In the genomic region with DNA sequence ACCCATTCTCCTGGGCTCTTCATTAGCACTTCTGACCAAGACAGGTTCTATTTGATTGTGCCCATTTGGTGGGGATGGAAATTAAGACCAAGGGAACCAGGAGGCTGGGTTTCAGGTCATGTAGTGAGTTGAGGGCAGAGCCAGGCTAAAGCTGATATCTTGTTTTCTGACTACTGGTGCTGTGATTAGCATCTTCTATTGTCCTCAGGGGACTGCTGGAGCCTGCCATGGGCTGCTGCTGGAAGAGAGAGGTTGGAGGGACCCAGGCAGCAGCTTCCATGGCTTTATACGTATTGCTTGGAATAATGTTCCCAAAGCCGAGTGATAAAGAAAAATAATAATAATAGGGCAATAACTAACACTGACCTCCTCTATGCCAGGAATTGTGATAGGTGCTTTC, we compare ENCODE assay signal across 19 cellular contexts.
DNase-seq lines count a peak whose midpoint lies in the region; ATAC-seq, FAIRE-seq and TF ChIP-seq lines count a peak whose summit lies in the region.
"Had no signal": no experiment of that assay in that cellular context is flagged by ENCODE, and none has a peak within 500 bp of the region (broad histone marks: within the 10 kb centered on the region; RNA-seq: fewer than 3 reads in every experiment).

No MANE protein-coding gene starts in this region.

- H3K9me3 Mint-ChIP-seq in WTC11 (no peaks in the 10 kb centered on the region), nephron (no peaks in the 10 kb centered on the region)
- H3K9me3 Mint-ChIP-seq: H9, HFFc6 had no signal

- DNase-seq in left ventricle myocardium inferior (no peak), left ventricle myocardium superior (no peak), WTC11 (ENCODE audit: low spot score) (no peak), aorta (no peak), hepatic stellate cell (ENCODE audit: low spot score) (no peak), HTR-8/SVneo (ENCODE audit: insufficient read length, low spot score) (no peak)
- DNase-seq: H9, HFFc6, Kasumi-1, NCI-H1417 treated with DMSO at 0.1 percent for 48 hours, NCI-H187, OCI-M1, SJCRH30 had no signal

- H3K4me3 Mint-ChIP-seq in WTC11 (no peak overlapping the region), nephron (no peak overlapping the region)
- H3K4me3 Mint-ChIP-seq: B cell, H9, HFFc6 had no signal

- no peak for ATAC-seq in left ventricle myocardium superior
- ATAC-seq in WTC11: 0 out of 2 replicates have a peak, but pooled peaks have one; percentile 38
- ATAC-seq in aorta (ENCODE audit: low FRiP score): no peak
- no peak for ATAC-seq in esophagus mucosa
- ATAC-seq: A549 had no signal

- H3K9me3 ChIP-seq in left ventricle myocardium inferior (replicated peaks) (no peaks in the 10 kb centered on the region), aorta (ENCODE audit: control insufficient read depth, low read length) (no peaks in the 10 kb centered on the region)
- H3K9me3 ChIP-seq: A549, SJCRH30 had no signal

- no peak for FAIRE-seq in HTR-8/SVneo (lab: Jason Lieb, UNC)
- FAIRE-seq: A549, D721Med, RCC 7860 had no signal

- no peaks in the 10 kb centered on the region for H3K27me3 ChIP-seq in left ventricle myocardium inferior (ENCODE audit: low read depth)
- H3K27me3 ChIP-seq in aorta (ENCODE audit: control insufficient read depth in 1 of 2, insufficient read depth in 2 of 2, low read length in 1 of 2): no peaks in the 10 kb centered on the region
- H3K27me3 ChIP-seq: SJCRH30 had no signal

- H3K4me1 Mint-ChIP-seq in WTC11 (peaks cover 16% of the 10 kb centered on the region; the same call in 1 of the 2 replicates), nephron (peaks cover 74% of the 10 kb centered on the region)
- H3K4me1 Mint-ChIP-seq: B cell had no signal

- WGBS in aorta, 2 donors: 65 to 79% methylated on average over 2 of the region's 2 CpGs

- peak overlapping the region; percentile 14 for H3K27ac ChIP-seq in left ventricle myocardium inferior (replicated peaks)
- peak overlapping the region; percentile 11 to 58 for H3K27ac ChIP-seq in aorta (ENCODE audit: low read depth in 1 of 2, low read length in 2 of 2)
- H3K27ac ChIP-seq: A549, SJCRH30 had no signal

- H3K27ac Mint-ChIP-seq in WTC11: no peak overlapping the region
- H3K27ac Mint-ChIP-seq in nephron: peak overlapping the region in 2 of 3 experiments; percentile 14 to 84
- H3K27ac Mint-ChIP-seq: B cell, H9, HFFc6 had no signal

- H3K4me3 ChIP-seq in left ventricle myocardium inferior: no peak overlapping the region
- H3K4me3 ChIP-seq in aorta (ENCODE audit: low read length in 2 of 2): no peak overlapping the region
- H3K4me3 ChIP-seq: A549, SJCRH30 had no signal

- H3K36me3 Mint-ChIP-seq in WTC11 (no peaks in the 10 kb centered on the region), nephron (ENCODE audit: low read depth) (no peaks in the 10 kb centered on the region)

- H3K36me3 ChIP-seq in left ventricle myocardium inferior: no peaks in the 10 kb centered on the region
- no peaks in the 10 kb centered on the region for H3K36me3 ChIP-seq in aorta (ENCODE audit: control insufficient read depth in 1 of 2, insufficient read depth in 2 of 2, low read length in 1 of 2)
- H3K36me3 ChIP-seq: SJCRH30 had no signal

- no peaks in the 10 kb centered on the region for H3K27me3 Mint-ChIP-seq in WTC11 (ENCODE audit: low read depth)
- H3K27me3 Mint-ChIP-seq in nephron (ENCODE audit: low read depth): no peaks in the 10 kb centered on the region

- H3K4me1 ChIP-seq in left ventricle myocardium inferior: peaks cover 43% of the 10 kb centered on the region
- peaks cover 22 to 24% of the 10 kb centered on the region in 2 donors for H3K4me1 ChIP-seq in aorta (ENCODE audit: control insufficient read depth in 1 of 2, insufficient read depth in 2 of 2, low read length in 2 of 2)
- H3K4me1 ChIP-seq: A549, SJCRH30 had no signal

- CTCF ChIA-PET in WTC11 (lab: Charles Lee): interaction anchor here (0.6 to 2.3 kb wide), 3 partner anchors 14 to 170 kb away, joined by 3 to 6 read pairs (median 5); partner anchors contain the start of gene KALRN

- POLR2A ChIA-PET in WTC11 (lab: Charles Lee): no interaction called here

- intact Hi-C loops in left ventricle myocardium inferior (cut with micrococcal nuclease) (no loop called here), left ventricle myocardium superior (cut with micrococcal nuclease) (no loop called here), aorta (cut with DNase I) (no loop called here)

- TF ChIP-seq CTCF in left ventricle myocardium inferior (IDR thresholded peaks at IDR 0.05; ENCODE audit: borderline replicate concordance) (no peak), WTC11 (IDR thresholded peaks at IDR 0.05) (no peak), nephron (IDR thresholded peaks at IDR 0.05; ENCODE audit: unreplicated experiment in 3 of 3) (no peak)

TF ChIP-seq in WTC11, 78 proteins besides CTCF, POLR2A, EP300 and RAD21:
- TF ChIP-seq CREM (CRISPR knock-in tag; IDR thresholded peaks at IDR 0.05) (no peak), SMAD3 (CRISPR knock-in tag; IDR thresholded peaks at IDR 0.05; ENCODE audit: borderline replicate concordance) (no peak), ZNF263 (CRISPR knock-in tag; IDR thresholded peaks at IDR 0.05; ENCODE audit: low read depth) (no peak), ZNF317 (CRISPR knock-in tag; IDR thresholded peaks at IDR 0.05; ENCODE audit: borderline replicate concordance, low read depth) (no peak), ATF6 (CRISPR knock-in tag; IDR thresholded peaks at IDR 0.05) (no peak), OVOL2 (CRISPR knock-in tag; IDR thresholded peaks at IDR 0.05; ENCODE audit: borderline replicate concordance) (no peak), ATF2 (CRISPR knock-in tag; IDR thresholded peaks at IDR 0.05; ENCODE audit: borderline replicate concordance, low read depth) (no peak), E2F5 (CRISPR knock-in tag; IDR thresholded peaks at IDR 0.05) (no peak), JAZF1 (CRISPR knock-in tag; IDR thresholded peaks at IDR 0.05) (no peak)
- TF ChIP-seq, protein P1, sequence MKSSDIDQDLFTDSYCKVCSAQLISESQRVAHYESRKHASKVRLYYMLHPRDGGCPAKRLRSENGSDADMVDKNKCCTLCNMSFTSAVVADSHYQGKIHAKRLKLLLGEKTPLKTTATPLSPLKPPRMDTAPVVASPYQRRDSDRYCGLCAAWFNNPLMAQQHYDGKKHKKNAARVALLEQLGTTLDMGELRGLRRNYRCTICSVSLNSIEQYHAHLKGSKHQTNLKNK (CRISPR knock-in tag; IDR thresholded peaks at IDR 0.05): no peak
- TF ChIP-seq, protein P2, sequence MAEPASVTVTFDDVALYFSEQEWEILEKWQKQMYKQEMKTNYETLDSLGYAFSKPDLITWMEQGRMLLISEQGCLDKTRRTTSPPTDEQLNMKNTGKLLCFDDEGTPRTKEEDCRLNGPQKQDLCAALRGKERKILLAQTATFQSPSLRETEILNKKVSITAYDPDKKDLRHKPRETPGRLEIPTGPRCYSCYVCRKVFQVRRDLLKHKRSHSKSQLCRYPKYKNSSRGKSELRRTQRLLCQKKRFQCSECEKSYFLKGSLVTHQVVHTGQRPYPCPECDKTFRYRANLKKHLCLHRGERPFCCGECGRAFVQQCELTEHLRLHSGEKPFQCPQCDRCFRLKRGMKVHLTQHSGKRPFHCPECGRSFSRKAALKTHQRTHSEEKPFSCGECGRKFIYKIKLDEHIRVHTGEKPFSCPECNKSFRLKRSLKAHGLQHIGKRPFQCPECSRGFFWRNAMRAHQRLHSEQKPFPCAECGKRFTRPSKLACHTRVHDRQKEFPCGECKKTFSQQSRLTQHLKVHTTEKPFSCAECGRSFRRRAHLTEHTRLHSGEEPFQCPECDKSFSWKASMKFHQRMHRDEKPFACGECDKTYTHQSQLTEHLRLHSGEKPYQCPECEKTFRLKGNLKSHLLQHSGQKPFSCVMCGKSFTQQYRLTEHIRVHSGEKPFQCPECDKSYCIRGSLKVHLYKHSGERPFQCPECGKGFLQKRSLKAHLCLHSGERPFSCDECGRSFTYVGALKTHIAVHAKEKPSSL (CRISPR knock-in tag; conservative IDR thresholded peaks at IDR 0.05): no peak
TF ChIP-seq in WTC11: peak in this region for 0.
